ENCODE assay signal across 1 cellular context in the genomic region with DNA sequence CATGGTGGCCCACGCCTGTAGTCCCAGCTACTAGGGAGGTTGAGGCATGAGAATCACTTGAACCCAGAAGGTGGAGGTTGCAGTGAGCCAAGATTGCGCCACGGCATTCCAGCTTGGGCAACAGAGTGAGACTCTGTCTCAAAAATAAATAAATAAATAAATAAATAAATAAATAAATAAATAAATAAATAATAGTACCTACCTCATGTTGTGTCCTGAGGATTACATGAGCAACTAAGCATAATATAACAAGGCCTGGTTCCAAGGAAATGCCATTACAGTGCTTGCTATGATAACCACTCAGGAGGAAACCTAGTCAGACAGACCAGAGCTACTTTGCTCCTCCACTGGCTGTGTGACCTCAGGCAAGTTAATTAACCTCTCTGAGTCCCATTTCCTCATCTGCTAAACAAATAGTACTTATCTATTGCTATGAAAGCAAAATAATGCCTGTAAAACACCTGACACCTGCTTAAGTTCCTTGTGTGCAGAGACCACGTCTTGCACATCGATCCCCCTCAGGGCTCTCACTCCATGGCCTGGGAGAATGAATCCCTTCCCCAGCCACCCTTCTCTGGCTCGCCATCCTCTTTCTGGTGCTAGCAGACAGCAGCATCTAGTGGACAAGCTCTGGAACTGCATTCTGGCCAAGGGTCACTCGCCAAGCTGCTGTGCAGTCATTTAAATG.
TF ChIP-seq lines count a peak whose summit lies in the region.

No MANE protein-coding gene starts in this region.

TF ChIP-seq in HepG2, 621 proteins besides CTCF, POLR2A, EP300 and RAD21 (continued from another document and continues in another):
- TF ChIP-seq, protein P1, sequence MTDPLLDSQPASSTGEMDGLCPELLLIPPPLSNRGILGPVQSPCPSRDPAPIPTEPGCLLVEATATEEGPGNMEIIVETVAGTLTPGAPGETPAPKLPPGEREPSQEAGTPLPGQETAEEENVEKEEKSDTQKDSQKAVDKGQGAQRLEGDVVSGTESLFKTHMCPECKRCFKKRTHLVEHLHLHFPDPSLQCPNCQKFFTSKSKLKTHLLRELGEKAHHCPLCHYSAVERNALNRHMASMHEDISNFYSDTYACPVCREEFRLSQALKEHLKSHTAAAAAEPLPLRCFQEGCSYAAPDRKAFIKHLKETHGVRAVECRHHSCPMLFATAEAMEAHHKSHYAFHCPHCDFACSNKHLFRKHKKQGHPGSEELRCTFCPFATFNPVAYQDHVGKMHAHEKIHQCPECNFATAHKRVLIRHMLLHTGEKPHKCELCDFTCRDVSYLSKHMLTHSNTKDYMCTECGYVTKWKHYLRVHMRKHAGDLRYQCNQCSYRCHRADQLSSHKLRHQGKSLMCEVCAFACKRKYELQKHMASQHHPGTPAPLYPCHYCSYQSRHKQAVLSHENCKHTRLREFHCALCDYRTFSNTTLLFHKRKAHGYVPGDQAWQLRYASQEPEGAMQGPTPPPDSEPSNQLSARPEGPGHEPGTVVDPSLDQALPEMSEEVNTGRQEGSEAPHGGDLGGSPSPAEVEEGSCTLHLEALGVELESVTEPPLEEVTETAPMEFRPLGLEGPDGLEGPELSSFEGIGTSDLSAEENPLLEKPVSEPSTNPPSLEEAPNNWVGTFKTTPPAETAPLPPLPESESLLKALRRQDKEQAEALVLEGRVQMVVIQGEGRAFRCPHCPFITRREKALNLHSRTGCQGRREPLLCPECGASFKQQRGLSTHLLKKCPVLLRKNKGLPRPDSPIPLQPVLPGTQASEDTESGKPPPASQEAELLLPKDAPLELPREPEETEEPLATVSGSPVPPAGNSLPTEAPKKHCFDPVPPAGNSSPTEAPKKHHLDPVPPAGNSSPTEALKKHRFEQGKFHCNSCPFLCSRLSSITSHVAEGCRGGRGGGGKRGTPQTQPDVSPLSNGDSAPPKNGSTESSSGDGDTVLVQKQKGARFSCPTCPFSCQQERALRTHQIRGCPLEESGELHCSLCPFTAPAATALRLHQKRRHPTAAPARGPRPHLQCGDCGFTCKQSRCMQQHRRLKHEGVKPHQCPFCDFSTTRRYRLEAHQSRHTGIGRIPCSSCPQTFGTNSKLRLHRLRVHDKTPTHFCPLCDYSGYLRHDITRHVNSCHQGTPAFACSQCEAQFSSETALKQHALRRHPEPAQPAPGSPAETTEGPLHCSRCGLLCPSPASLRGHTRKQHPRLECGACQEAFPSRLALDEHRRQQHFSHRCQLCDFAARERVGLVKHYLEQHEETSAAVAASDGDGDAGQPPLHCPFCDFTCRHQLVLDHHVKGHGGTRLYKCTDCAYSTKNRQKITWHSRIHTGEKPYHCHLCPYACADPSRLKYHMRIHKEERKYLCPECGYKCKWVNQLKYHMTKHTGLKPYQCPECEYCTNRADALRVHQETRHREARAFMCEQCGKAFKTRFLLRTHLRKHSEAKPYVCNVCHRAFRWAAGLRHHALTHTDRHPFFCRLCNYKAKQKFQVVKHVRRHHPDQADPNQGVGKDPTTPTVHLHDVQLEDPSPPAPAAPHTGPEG (CRISPR knock-in tag; IDR thresholded peaks at IDR 0.05) = no peak
- TF ChIP-seq, protein P2, sequence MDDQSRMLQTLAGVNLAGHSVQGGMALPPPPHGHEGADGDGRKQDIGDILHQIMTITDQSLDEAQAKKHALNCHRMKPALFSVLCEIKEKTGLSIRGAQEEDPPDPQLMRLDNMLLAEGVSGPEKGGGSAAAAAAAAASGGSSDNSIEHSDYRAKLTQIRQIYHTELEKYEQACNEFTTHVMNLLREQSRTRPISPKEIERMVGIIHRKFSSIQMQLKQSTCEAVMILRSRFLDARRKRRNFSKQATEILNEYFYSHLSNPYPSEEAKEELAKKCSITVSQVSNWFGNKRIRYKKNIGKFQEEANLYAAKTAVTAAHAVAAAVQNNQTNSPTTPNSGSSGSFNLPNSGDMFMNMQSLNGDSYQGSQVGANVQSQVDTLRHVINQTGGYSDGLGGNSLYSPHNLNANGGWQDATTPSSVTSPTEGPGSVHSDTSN (CRISPR knock-in tag; IDR thresholded peaks at IDR 0.05; ENCODE audit: borderline replicate concordance) = no peak
- no peak for TF ChIP-seq ZNF674 (CRISPR knock-in tag; IDR thresholded peaks at IDR 0.05; ENCODE audit: low read depth)
- TF ChIP-seq NONO (IDR thresholded peaks at IDR 0.05) = no peak
- TF ChIP-seq NONO (CRISPR knock-in tag; conservative IDR thresholded peaks at IDR 0.05) = peak; percentile 48
- TF ChIP-seq, protein P3, sequence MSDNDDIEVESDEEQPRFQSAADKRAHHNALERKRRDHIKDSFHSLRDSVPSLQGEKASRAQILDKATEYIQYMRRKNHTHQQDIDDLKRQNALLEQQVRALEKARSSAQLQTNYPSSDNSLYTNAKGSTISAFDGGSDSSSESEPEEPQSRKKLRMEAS (IDR thresholded peaks at IDR 0.05) = peak; percentile 41; the same call in 1 of the 2 replicates
- peak; percentile 84; the same call in 1 of the 2 replicates for TF ChIP-seq ZNF614 (CRISPR knock-in tag; IDR thresholded peaks at IDR 0.05; ENCODE audit: borderline replicate concordance)
- TF ChIP-seq, protein P4, sequence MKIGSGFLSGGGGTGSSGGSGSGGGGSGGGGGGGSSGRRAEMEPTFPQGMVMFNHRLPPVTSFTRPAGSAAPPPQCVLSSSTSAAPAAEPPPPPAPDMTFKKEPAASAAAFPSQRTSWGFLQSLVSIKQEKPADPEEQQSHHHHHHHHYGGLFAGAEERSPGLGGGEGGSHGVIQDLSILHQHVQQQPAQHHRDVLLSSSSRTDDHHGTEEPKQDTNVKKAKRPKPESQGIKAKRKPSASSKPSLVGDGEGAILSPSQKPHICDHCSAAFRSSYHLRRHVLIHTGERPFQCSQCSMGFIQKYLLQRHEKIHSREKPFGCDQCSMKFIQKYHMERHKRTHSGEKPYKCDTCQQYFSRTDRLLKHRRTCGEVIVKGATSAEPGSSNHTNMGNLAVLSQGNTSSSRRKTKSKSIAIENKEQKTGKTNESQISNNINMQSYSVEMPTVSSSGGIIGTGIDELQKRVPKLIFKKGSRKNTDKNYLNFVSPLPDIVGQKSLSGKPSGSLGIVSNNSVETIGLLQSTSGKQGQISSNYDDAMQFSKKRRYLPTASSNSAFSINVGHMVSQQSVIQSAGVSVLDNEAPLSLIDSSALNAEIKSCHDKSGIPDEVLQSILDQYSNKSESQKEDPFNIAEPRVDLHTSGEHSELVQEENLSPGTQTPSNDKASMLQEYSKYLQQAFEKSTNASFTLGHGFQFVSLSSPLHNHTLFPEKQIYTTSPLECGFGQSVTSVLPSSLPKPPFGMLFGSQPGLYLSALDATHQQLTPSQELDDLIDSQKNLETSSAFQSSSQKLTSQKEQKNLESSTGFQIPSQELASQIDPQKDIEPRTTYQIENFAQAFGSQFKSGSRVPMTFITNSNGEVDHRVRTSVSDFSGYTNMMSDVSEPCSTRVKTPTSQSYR (CRISPR knock-in tag; IDR thresholded peaks at IDR 0.05; ENCODE audit: borderline replicate concordance) = no peak; the same call in 1 of the 2 replicates
- TF ChIP-seq RFX3 (CRISPR knock-in tag; IDR thresholded peaks at IDR 0.05) = no peak
- TF ChIP-seq, protein P5, sequence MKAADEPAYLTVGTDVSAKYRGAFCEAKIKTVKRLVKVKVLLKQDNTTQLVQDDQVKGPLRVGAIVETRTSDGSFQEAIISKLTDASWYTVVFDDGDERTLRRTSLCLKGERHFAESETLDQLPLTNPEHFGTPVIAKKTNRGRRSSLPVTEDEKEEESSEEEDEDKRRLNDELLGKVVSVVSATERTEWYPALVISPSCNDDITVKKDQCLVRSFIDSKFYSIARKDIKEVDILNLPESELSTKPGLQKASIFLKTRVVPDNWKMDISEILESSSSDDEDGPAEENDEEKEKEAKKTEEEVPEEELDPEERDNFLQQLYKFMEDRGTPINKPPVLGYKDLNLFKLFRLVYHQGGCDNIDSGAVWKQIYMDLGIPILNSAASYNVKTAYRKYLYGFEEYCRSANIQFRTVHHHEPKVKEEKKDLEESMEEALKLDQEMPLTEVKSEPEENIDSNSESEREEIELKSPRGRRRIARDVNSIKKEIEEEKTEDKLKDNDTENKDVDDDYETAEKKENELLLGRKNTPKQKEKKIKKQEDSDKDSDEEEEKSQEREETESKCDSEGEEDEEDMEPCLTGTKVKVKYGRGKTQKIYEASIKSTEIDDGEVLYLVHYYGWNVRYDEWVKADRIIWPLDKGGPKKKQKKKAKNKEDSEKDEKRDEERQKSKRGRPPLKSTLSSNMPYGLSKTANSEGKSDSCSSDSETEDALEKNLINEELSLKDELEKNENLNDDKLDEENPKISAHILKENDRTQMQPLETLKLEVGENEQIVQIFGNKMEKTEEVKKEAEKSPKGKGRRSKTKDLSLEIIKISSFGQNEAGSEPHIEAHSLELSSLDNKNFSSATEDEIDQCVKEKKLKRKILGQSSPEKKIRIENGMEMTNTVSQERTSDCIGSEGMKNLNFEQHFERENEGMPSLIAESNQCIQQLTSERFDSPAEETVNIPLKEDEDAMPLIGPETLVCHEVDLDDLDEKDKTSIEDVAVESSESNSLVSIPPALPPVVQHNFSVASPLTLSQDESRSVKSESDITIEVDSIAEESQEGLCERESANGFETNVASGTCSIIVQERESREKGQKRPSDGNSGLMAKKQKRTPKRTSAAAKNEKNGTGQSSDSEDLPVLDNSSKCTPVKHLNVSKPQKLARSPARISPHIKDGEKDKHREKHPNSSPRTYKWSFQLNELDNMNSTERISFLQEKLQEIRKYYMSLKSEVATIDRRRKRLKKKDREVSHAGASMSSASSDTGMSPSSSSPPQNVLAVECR (CRISPR knock-in tag; IDR thresholded peaks at IDR 0.05; ENCODE audit: borderline replicate concordance) = peak; percentile 30; the same call in 1 of the 2 replicates
- TF ChIP-seq ATF7 (IDR thresholded peaks at IDR 0.05) = no peak
- no peak for TF ChIP-seq ATF7 (CRISPR knock-in tag; IDR thresholded peaks at IDR 0.05)
- peak; percentile 59; the same call in 1 of the 2 replicates for TF ChIP-seq MAZ (IDR thresholded peaks at IDR 0.05; ENCODE audit: borderline replicate concordance, low read depth, low read length)
- TF ChIP-seq MAZ (CRISPR knock-in tag; IDR thresholded peaks at IDR 0.05; ENCODE audit: low read depth) = peak; percentile 5; the same call in 1 of the 2 replicates
- no peak for TF ChIP-seq CREB1 (IDR thresholded peaks at IDR 0.05)
- TF ChIP-seq CREB1 (CRISPR knock-in tag; IDR thresholded peaks at IDR 0.05) = no peak
- no peak for TF ChIP-seq SRSF9 (IDR thresholded peaks at IDR 0.05; ENCODE audit: borderline replicate concordance, insufficient read depth, low read depth, low read length, poor library complexity, severe bottlenecking)
- TF ChIP-seq ZNF782 (CRISPR knock-in tag; IDR thresholded peaks at IDR 0.05; ENCODE audit: borderline replicate concordance) = no peak
- TF ChIP-seq, protein P6, sequence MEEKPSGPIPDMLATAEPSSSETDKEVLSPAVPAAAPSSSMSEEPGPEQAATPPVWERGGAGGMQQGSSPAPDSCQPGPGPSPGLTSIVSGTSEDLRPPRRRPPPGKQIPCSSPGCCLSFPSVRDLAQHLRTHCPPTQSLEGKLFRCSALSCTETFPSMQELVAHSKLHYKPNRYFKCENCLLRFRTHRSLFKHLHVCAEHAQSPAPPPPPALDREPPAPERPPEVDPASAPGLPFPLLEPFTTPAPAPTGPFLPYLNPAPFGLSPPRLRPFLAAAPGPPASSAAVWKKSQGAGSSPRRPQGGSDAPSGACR (CRISPR knock-in tag; IDR thresholded peaks at IDR 0.05) = no peak
- no peak for TF ChIP-seq ZNF550 (CRISPR knock-in tag; IDR thresholded peaks at IDR 0.05; ENCODE audit: borderline replicate concordance)
- TF ChIP-seq ZNF572 (CRISPR knock-in tag; IDR thresholded peaks at IDR 0.05) = no peak
- TF ChIP-seq NFE2L2 (IDR thresholded peaks at IDR 0.05; ENCODE audit: low read length) = no peak
- TF ChIP-seq ZNF496 (CRISPR knock-in tag; IDR thresholded peaks at IDR 0.05; ENCODE audit: insufficient replicate concordance) = no peak
- no peak for TF ChIP-seq ZNF720 (CRISPR knock-in tag; IDR thresholded peaks at IDR 0.05)
- peak; percentile 60; the same call in 1 of the 2 replicates for TF ChIP-seq BHLHE40 (IDR thresholded peaks at IDR 0.05; ENCODE audit: low read length)
- TF ChIP-seq, protein P7, sequence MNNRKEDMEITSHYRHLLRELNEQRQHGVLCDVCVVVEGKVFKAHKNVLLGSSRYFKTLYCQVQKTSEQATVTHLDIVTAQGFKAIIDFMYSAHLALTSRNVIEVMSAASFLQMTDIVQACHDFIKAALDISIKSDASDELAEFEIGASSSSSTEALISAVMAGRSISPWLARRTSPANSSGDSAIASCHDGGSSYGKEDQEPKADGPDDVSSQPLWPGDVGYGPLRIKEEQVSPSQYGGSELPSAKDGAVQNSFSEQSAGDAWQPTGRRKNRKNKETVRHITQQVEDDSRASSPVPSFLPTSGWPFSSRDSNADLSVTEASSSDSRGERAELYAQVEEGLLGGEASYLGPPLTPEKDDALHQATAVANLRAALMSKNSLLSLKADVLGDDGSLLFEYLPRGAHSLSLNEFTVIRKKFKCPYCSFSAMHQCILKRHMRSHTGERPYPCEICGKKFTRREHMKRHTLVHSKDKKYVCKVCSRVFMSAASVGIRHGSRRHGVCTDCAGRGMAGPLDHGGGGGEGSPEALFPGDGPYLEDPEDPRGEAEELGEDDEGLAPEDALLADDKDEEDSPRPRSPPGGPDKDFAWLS (CRISPR knock-in tag; IDR thresholded peaks at IDR 0.05; ENCODE audit: borderline replicate concordance) = no peak
- TF ChIP-seq KDM6A (CRISPR knock-in tag; IDR thresholded peaks at IDR 0.05; ENCODE audit: low read depth) = no peak; the same call in 1 of the 2 replicates
- TF ChIP-seq, protein P8, sequence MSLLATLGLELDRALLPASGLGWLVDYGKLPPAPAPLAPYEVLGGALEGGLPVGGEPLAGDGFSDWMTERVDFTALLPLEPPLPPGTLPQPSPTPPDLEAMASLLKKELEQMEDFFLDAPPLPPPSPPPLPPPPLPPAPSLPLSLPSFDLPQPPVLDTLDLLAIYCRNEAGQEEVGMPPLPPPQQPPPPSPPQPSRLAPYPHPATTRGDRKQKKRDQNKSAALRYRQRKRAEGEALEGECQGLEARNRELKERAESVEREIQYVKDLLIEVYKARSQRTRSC (CRISPR knock-in tag; IDR thresholded peaks at IDR 0.05; ENCODE audit: low read depth) = no peak
- TF ChIP-seq, protein P9, sequence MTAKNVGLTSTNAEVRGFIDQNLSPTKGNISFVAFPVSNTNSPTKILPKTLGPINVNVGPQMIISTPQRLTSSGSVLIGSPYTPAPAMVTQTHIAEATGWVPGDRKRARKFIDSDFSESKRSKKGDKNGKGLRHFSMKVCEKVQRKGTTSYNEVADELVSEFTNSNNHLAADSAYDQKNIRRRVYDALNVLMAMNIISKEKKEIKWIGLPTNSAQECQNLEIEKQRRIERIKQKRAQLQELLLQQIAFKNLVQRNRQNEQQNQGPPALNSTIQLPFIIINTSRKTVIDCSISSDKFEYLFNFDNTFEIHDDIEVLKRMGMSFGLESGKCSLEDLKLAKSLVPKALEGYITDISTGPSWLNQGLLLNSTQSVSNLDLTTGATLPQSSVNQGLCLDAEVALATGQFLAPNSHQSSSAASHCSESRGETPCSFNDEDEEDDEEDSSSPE (CRISPR knock-in tag; IDR thresholded peaks at IDR 0.05) = no peak
- TF ChIP-seq FOXK2 (IDR thresholded peaks at IDR 0.05) = no peak
- TF ChIP-seq ZFP90 (CRISPR knock-in tag; IDR thresholded peaks at IDR 0.05; ENCODE audit: borderline replicate concordance) = no peak
- TF ChIP-seq KAT8 (CRISPR knock-in tag; IDR thresholded peaks at IDR 0.05) = peak; percentile 75
- no peak for TF ChIP-seq ZBTB38 (CRISPR knock-in tag; IDR thresholded peaks at IDR 0.05)
- no peak for TF ChIP-seq HOXA9 (CRISPR knock-in tag; IDR thresholded peaks at IDR 0.05; ENCODE audit: borderline replicate concordance)
- no peak for TF ChIP-seq IKZF4 (CRISPR knock-in tag; IDR thresholded peaks at IDR 0.05; ENCODE audit: borderline replicate concordance, low read depth, not compliant biosample characterization)
- TF ChIP-seq ATF7-NPFF (CRISPR knock-in tag; IDR thresholded peaks at IDR 0.05; ENCODE audit: low read depth) = peak; percentile 62; the same call in 1 of the 2 replicates
